ENCODE assay signal across 8 cellular contexts in genomic region chr5:179820483-179821297, GRCh38. TPM values are rescaled to one million over a fixed set of nuclear protein-coding genes. Genes with fewer than 3 reads are reported as not detected.
A peak's percentile ranks its signal among the peaks of the same experiment; 100 is the strongest.
DNase-seq lines count a peak whose midpoint lies in the region; ATAC-seq, FAIRE-seq and TF ChIP-seq lines count a peak whose summit lies in the region.

TSS of gene SQSTM1 (plus strand) at chr5:179820905. CDS start at chr5:179820937, 32 bp downstream.

- H3K4me1 ChIP-seq in SJSA1 (replicated peaks) (peaks cover 40% of the 10 kb centered on the region), neuron (ENCODE audit: insufficient read depth, low read length) (peaks cover 34% of the 10 kb centered on the region)

- H3K9me3 Mint-ChIP-seq in activated naive CD4-positive, alpha-beta T cell treated with anti-CD3 and anti-CD28 coated beads for 36 hours, result no peaks in the 10 kb centered on the region

- DNase-seq in DMS79 treated with DMSO at 0.1 percent for 48 hours (lab: John Stamatoyannopoulos, UW) (peak; percentile 56), HuH-7 (ENCODE audit: low spot score) (peak; percentile 84), SJSA1 (ENCODE audit: low read depth in 1 of 2, low spot score in 2 of 2) (peak; percentile 83 to 92), frontal cortex (ENCODE audit: low spot score in 2 of 2) (peak; percentile 95 to 98)
- DNase-seq in activated naive CD4-positive, alpha-beta T cell treated with anti-CD3 and anti-CD28 coated beads for 36 hours, result peak; percentile 74

- peak within 1 kb of the TSS; percentile 90 for H3K27ac ChIP-seq in SJSA1

- H3K9me3 ChIP-seq in SJSA1 (replicated peaks), result no peaks in the 10 kb centered on the region
- H3K9me3 ChIP-seq in neuron (ENCODE audit: low read length), result peaks cover 3% of the 10 kb centered on the region

- no peak within 1 kb of the TSS for H2AFZ ChIP-seq in neuron (ENCODE audit: low read depth, low read length)

- no peak for TF ChIP-seq CTCF in subcutaneous adipose tissue (IDR thresholded peaks at IDR 0.05; ENCODE audit: low read depth)

- peak within 1 kb of the TSS; percentile 88 for H3K4me3 Mint-ChIP-seq in activated naive CD4-positive, alpha-beta T cell treated with anti-CD3 and anti-CD28 coated beads for 36 hours

- peaks cover 4% of the 10 kb centered on the region for H3K27me3 Mint-ChIP-seq in activated naive CD4-positive, alpha-beta T cell treated with anti-CD3 and anti-CD28 coated beads for 36 hours (ENCODE audit: low read depth)

- peak; percentile 35 for ATAC-seq in GM21423 (IDR thresholded peaks at IDR 0.05; ENCODE audit: unreplicated experiment)

- H3K4me3 ChIP-seq in SJSA1, result peak within 1 kb of the TSS; percentile 94
- peak within 1 kb of the TSS; percentile 57 for H3K4me3 ChIP-seq in neuron (ENCODE audit: low read length)

- peaks cover 20% of the 10 kb centered on the region for H3K36me3 Mint-ChIP-seq in activated naive CD4-positive, alpha-beta T cell treated with anti-CD3 and anti-CD28 coated beads for 36 hours (ENCODE audit: low read depth)

- intact Hi-C loops in activated naive CD4-positive, alpha-beta T cell treated with anti-CD3 and anti-CD28 coated beads for 36 hours (cut with micrococcal nuclease), result loop anchor here (1.0 to 2.0 kb wide), 7 partner anchors 13 to 270 kb away; partner anchors contain the start of genes CANX, HNRNPH1, MAML1 and MRNIP

- CTCF ChIA-PET in activated naive CD4-positive, alpha-beta T cell treated with anti-CD3 and anti-CD28 coated beads for 36 hours (lab: Charles Lee), result interaction anchor here (0.6 to 1.5 kb wide), 4 partner anchors 16 to 1379 kb away, joined by 3 to 7 read pairs (median 3); no protein-coding TSS in a partner anchor

- no peak for FAIRE-seq in frontal cortex (lab: Jason Lieb, UNC)

- no peaks in the 10 kb centered on the region for H3K27me3 ChIP-seq in SJSA1 (replicated peaks)
- no peaks in the 10 kb centered on the region for H3K27me3 ChIP-seq in neuron (ENCODE audit: insufficient read depth, low read length)

- H3K4me1 Mint-ChIP-seq in activated naive CD4-positive, alpha-beta T cell treated with anti-CD3 and anti-CD28 coated beads for 36 hours (ENCODE audit: low read depth), result peaks cover 47% of the 10 kb centered on the region

- H3K27ac Mint-ChIP-seq in activated naive CD4-positive, alpha-beta T cell treated with anti-CD3 and anti-CD28 coated beads for 36 hours, result peak within 1 kb of the TSS; percentile 92

- H3K36me3 ChIP-seq in SJSA1, result peaks cover 46% of the 10 kb centered on the region
- peaks cover 31% of the 10 kb centered on the region for H3K36me3 ChIP-seq in neuron (ENCODE audit: insufficient read depth, low read length)

RNA-seq across cellular contexts. Expression of gene SQSTM1, which starts in this region (rescaled TPM):
- total RNA-seq in SJSA1 (2014; rRNA removed; shearing (Covaris generic)), result 298 and 772 TPM in 2 replicates
- total RNA-seq in activated naive CD4-positive, alpha-beta T cell treated with anti-CD3 and anti-CD28 coated beads for 36 hours, result 100 to 1,000 TPM; 109 to 114 TPM
- total RNA-seq in frontal cortex (46.9 TPM), subcutaneous adipose tissue (100 to 1,000 TPM; 416 to 877 (median 516) TPM)

Comparison
In these comparisons a context has a peak if more than half of its experiments do, and no peak if none do; other contexts are left out.
1. Peak in every context shown above with its lines: DNase-seq, ATAC-seq, H3K4me3 ChIP-seq and H3K27ac ChIP-seq.